Comparison of ENCODE assay signal across 9 cellular contexts in the genomic region with DNA sequence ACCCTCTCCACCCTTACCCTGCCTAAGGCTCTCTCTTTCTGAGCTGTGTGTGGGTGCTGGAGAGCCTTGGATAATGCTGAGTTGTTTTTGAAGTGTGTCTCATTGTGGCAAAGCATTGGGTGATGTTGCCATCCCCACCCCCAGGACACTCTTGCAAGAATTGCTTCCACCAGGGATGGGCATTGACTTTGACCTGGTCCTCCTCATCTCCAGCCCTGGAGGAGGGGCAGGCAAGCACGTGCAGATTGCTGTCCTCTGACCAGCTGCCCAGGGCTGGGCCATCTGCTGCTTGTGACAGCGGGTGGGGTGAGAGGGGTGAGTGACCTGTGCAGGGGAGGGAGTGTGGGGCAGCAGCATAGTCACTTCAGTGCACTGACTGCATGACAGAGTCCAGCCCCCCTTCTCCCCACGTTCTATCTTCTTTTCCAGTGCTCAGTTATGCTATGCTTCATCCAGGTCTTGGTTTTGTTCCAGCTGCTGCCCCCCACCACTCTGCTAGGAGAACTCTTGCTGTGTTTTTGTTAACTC. TPM values are rescaled to one million over a fixed set of nuclear protein-coding genes. Genes with fewer than 3 reads are reported as not detected.
DNase-seq lines count a peak whose midpoint lies in the region; ATAC-seq, FAIRE-seq and TF ChIP-seq lines count a peak whose summit lies in the region.
"Had no signal": no experiment of that assay in that cellular context is flagged by ENCODE, and none has a peak within 500 bp of the region (broad histone marks: within the 10 kb centered on the region; RNA-seq: fewer than 3 reads in every experiment).

No MANE protein-coding gene starts in this region.

- CTCF ChIA-PET in activated CD4-positive, alpha-beta T cell treated with anti-CD3 and anti-CD28 coated beads, Interleukin-2, amount 10 ng/mL, durations not matched to agents 7 days and 5 days (lab: Charles Lee): interaction anchor here (1.0 to 2.6 kb wide), 5 partner anchors 9 to 35 kb away, joined by 3 to 6 read pairs (median 4); no protein-coding TSS in a partner anchor
- CTCF ChIA-PET in HepG2 (lab: Yijun Ruan, JAX; ENCODE audit: low intra/inter-chr PET ratio, low total read pairs): no interaction called here

- POLR2A ChIA-PET in activated CD4-positive, alpha-beta T cell treated with anti-CD3 and anti-CD28 coated beads, Interleukin-2, amount 10 ng/mL, durations not matched to agents 7 days and 5 days (lab: Charles Lee): no interaction called here
- POLR2A ChIA-PET in HepG2 (lab: Yijun Ruan, JAX): interaction anchor here (0.8 to 3.4 kb wide), 5 partner anchors 11 to 76 kb away, joined by 3 to 19 read pairs (median 4); no protein-coding TSS in a partner anchor

- peaks cover 16% of the 10 kb centered on the region for H3K9me3 Mint-ChIP-seq in activated CD4-positive, alpha-beta T cell treated with anti-CD3 and anti-CD28 coated beads, Interleukin-2, amount 10 ng/mL, durations not matched to agents 7 days and 5 days
- peaks cover 0 to 20% of the 10 kb centered on the region in 2 donors for H3K9me3 Mint-ChIP-seq in activated naive CD4-positive, alpha-beta T cell treated with anti-CD3 and anti-CD28 coated beads, Interleukin-2, amount 50 U/mL, for 72 hours

- in situ Hi-C loops in HepG2 (cut with HindIII; ENCODE audit: extremely low pct_ligation_motif_present, low pct_unique_long_range_greater_than_20kb): no loop called here
- in situ Hi-C loops in transverse colon (cut with MboI; ENCODE audit: low pct_ligation_motif_present in 1 of 4, low pct_unique_long_range_greater_than_20kb in 1 of 4, low sequenced_read_pairs in 3 of 4): no loop called here
- in situ Hi-C loops in KBM-7 (cut with MboI; ENCODE audit: low pct_unique_long_range_greater_than_20kb, low sequenced_read_pairs): no loop called here

- peaks cover 79% of the 10 kb centered on the region for H3K4me1 Mint-ChIP-seq in activated CD4-positive, alpha-beta T cell treated with anti-CD3 and anti-CD28 coated beads, Interleukin-2, amount 10 ng/mL, durations not matched to agents 7 days and 5 days

- no peak for TF ChIP-seq RAD21 in HepG2 (CRISPR knock-in tag; IDR thresholded peaks at IDR 0.05)

- H3K27me3 ChIP-seq in HepG2 (ENCODE audit: control insufficient read depth in 1 of 2, insufficient read depth in 2 of 2, low read length in 2 of 2): no peaks in the 10 kb centered on the region
- no peaks in the 10 kb centered on the region for H3K27me3 ChIP-seq in transverse colon

- TF ChIP-seq CTCF in HepG2 (CRISPR knock-in tag; IDR thresholded peaks at IDR 0.05): no peak
- no peak for TF ChIP-seq CTCF in transverse colon (IDR thresholded peaks at IDR 0.05)

- TF ChIP-seq POLR2A in HepG2 (IDR thresholded peaks at IDR 0.05; ENCODE audit: insufficient read depth in 1 of 2, low read depth in 2 of 2, low read length in 2 of 2): no peak
- no peak for TF ChIP-seq POLR2A in transverse colon (IDR thresholded peaks at IDR 0.05)

- H3K27ac ChIP-seq in HepG2 (ENCODE audit: extremely low read length, insufficient read depth, low read length) (peak overlapping the region; percentile 23), transverse colon (peak overlapping the region; percentile 49 to 70 (median 68))

- H3K4me1 ChIP-seq in HepG2 (ENCODE audit: insufficient read depth, low read length): peaks cover 72% of the 10 kb centered on the region
- H3K4me1 ChIP-seq in transverse colon: peaks cover 58 to 78% (median 63%) of the 10 kb centered on the region in 4 donors

- no peak overlapping the region for H2AFZ ChIP-seq in HepG2 (ENCODE audit: low read length)

- peak overlapping the region; percentile 29 for H3K4me3 Mint-ChIP-seq in activated CD4-positive, alpha-beta T cell treated with anti-CD3 and anti-CD28 coated beads, Interleukin-2, amount 10 ng/mL, durations not matched to agents 7 days and 5 days

- intact Hi-C loops in HepG2 (cut with micrococcal nuclease; ENCODE audit: unreplicated experiment): loop anchor here (1.0 kb wide), 1 partner anchor 25 kb away; no protein-coding TSS in a partner anchor
- intact Hi-C loops in transverse colon (cut with DNase I; ENCODE audit: low total_unique reads): no loop called here

- no peak overlapping the region for H3K9ac ChIP-seq in HepG2 (ENCODE audit: insufficient read depth, low read depth, low read length)

- no peaks in the 10 kb centered on the region for H3K27me3 Mint-ChIP-seq in activated CD4-positive, alpha-beta T cell treated with anti-CD3 and anti-CD28 coated beads, Interleukin-2, amount 10 ng/mL, durations not matched to agents 7 days and 5 days

- TF ChIP-seq EP300 in HepG2 (IDR thresholded peaks at IDR 0.05; ENCODE audit: low read depth in 2 of 2, low read length in 2 of 2) (peak in 1 of 2 experiments; percentile 21; a peak in 1 of 4 replicates), HepG2 (CRISPR knock-in tag; IDR thresholded peaks at IDR 0.05; ENCODE audit: borderline replicate concordance) (no peak), transverse colon (IDR thresholded peaks at IDR 0.05; ENCODE audit: low read depth) (no peak)

- peak; percentile 81 for FAIRE-seq in HepG2 (lab: Jason Lieb, UNC)

- ATAC-seq in activated naive CD4-positive, alpha-beta T cell treated with anti-CD3 and anti-CD28 coated beads, Interleukin-2, amount 50 U/mL, for 72 hours: peak; percentile 18 to 35
- ATAC-seq in HepG2: peak; percentile 90
- ATAC-seq in GM19455 (IDR thresholded peaks at IDR 0.05; ENCODE audit: unreplicated experiment): no peak

- no peaks in the 10 kb centered on the region for H4K20me1 ChIP-seq in HepG2 (ENCODE audit: insufficient read depth, low read length)

- WGBS in HepG2 (ENCODE audit: low lambda C conversion rate): 0% methylated on average over 1 of the region's 3 CpGs
- WGBS in transverse colon (ENCODE audit: low coverage in 1 of 2), 2 donors: 31% methylated on average over 2 of the region's 3 CpGs; no CpG with 5 or more reads in 1 of the 2 donors

- no peaks in the 10 kb centered on the region for H3K36me3 ChIP-seq in HepG2 (replicated peaks in 1 of 2; ENCODE audit: control insufficient read depth in 1 of 2, insufficient read depth in 2 of 2, low read length in 2 of 2)
- no peaks in the 10 kb centered on the region for H3K36me3 ChIP-seq in transverse colon

- H3K4me3 ChIP-seq in HepG2 (replicated peaks in 1 of 3; ENCODE audit: insufficient read depth in 1 of 3, low read depth in 2 of 3, low read length in 3 of 3) (peak overlapping the region in 2 of 3 experiments; percentile 8 to 38; a peak in 2 of 6 replicates), transverse colon (no peak overlapping the region)

- BruUV-seq in HepG2 (replicated peaks; lab: Mats Ljungman, UMichigan): no TSS peak

- peak overlapping the region; percentile 92 for H3K27ac Mint-ChIP-seq in activated CD4-positive, alpha-beta T cell treated with anti-CD3 and anti-CD28 coated beads, Interleukin-2, amount 10 ng/mL, durations not matched to agents 7 days and 5 days
- peak overlapping the region; percentile 88 to 98 for H3K27ac Mint-ChIP-seq in activated naive CD4-positive, alpha-beta T cell treated with anti-CD3 and anti-CD28 coated beads, Interleukin-2, amount 50 U/mL, for 72 hours

- H3K4me2 ChIP-seq in HepG2 (ENCODE audit: low read depth, low read length): peak overlapping the region; percentile 61

- H3K79me2 ChIP-seq in HepG2 (ENCODE audit: insufficient read depth, low read length): peaks cover 16% of the 10 kb centered on the region

- DNase-seq in activated CD4-positive, alpha-beta T cell treated with anti-CD3 and anti-CD28 coated beads, Interleukin-2, amount 10 ng/mL, durations not matched to agents 7 days and 5 days: no peak
- no peak for DNase-seq in activated CD4-positive, alpha-beta T cell treated with anti-CD3 and anti-CD28 coated beads, Interleukin-2, amount 50 U/mL, for 4 hours
- no peak for DNase-seq in activated naive CD4-positive, alpha-beta T cell treated with anti-CD3 and anti-CD28 coated beads, Interleukin-2, amount 50 U/mL, for 72 hours (ENCODE audit: low spot score in 2 of 2)
- DNase-seq in HepG2 (ENCODE audit: low spot score) (peak; percentile 60), transverse colon (peak; percentile 82), GOT3 (lab: John Stamatoyannopoulos, UW) (no peak), KBM-7 (no peak)
- DNase-seq: activated CD4-positive, alpha-beta T cell treated with anti-CD3 and anti-CD28 coated beads, Interleukin-2, amount 50 U/mL, for 1 hour had no signal

- peaks cover 45% of the 10 kb centered on the region for H3K36me3 Mint-ChIP-seq in activated CD4-positive, alpha-beta T cell treated with anti-CD3 and anti-CD28 coated beads, Interleukin-2, amount 10 ng/mL, durations not matched to agents 7 days and 5 days (ENCODE audit: low read depth)
- H3K36me3 Mint-ChIP-seq in activated naive CD4-positive, alpha-beta T cell treated with anti-CD3 and anti-CD28 coated beads, Interleukin-2, amount 50 U/mL, for 72 hours: peaks cover 13 to 54% of the 10 kb centered on the region in 2 donors

- H3K9me3 ChIP-seq in HepG2 (ENCODE audit: low read length) (peaks cover 8% of the 10 kb centered on the region), transverse colon (peaks cover 0 to 5% of the 10 kb centered on the region in 2 donors)

RNA-seq across cellular contexts. Expression of gene SUSD6, which starts 26.2 kb away (rescaled TPM):
- total RNA-seq in activated CD4-positive, alpha-beta T cell treated with anti-CD3 and anti-CD28 coated beads, Interleukin-2, amount 10 ng/mL, durations not matched to agents 7 days and 5 days: 10 to 100 TPM; 42.6 to 45.0 TPM
- 10 to 100 TPM; 54.1 to 98.6 TPM for total RNA-seq in activated naive CD4-positive, alpha-beta T cell treated with anti-CD3 and anti-CD28 coated beads, Interleukin-2, amount 50 U/mL, for 72 hours
- total RNA-seq in HepG2 (2016; rRNA removed; fragmentation: Illumina TruSeq; extraction: Trizol) (4.8 and 7.2 TPM in 2 replicates), transverse colon (100 to 1,000 TPM in 2 of 4 donors, 10 to 100 TPM in 2; 29.1 to 159 (median 95.0) TPM)
- total RNA-seq in HepG2 (2016; cell fraction: cytosol; rRNA removed; fragmentation: Illumina TruSeq; extraction: Trizol; ENCODE audit: low read depth): 0.53 and 0.71 TPM in 2 replicates
- total RNA-seq in HepG2 (2016; cell fraction: insoluble cytoplasmic fraction; rRNA removed; fragmentation: Illumina TruSeq; extraction: Trizol): 3.7 and 7.0 TPM in 2 replicates
- 2.4 and 2.6 TPM in 2 replicates for total RNA-seq in HepG2 (2016; cell fraction: membrane; rRNA removed; fragmentation: Illumina TruSeq; extraction: Trizol)
- total RNA-seq in HepG2 (2016; cell fraction: nucleus; rRNA removed; fragmentation: Illumina TruSeq; extraction: Trizol): 11.6 and 12.8 TPM in 2 replicates
- polyA plus RNA-seq in HepG2 (2011; rRNA removed): 7.4 and 9.4 TPM in 2 replicates
- polyA plus RNA-seq in HepG2 (2011; cell fraction: cytosol; rRNA removed): 3.9 and 4.6 TPM in 2 replicates
- polyA plus RNA-seq in HepG2 (2011; cell fraction: nucleus; rRNA removed): 17.5 and 19.4 TPM in 2 replicates
- polyA plus RNA-seq in HepG2 (2012): 5.8 and 6.9 TPM in 2 replicates
- 0.43 and 0.46 TPM in 2 replicates for polyA plus RNA-seq in HepG2 (2016; cell fraction: cytosol; fragmentation: Illumina TruSeq; extraction: Trizol; ENCODE audit: low read depth)
- 3.1 and 3.3 TPM in 2 replicates for polyA plus RNA-seq in HepG2 (2016; cell fraction: insoluble cytoplasmic fraction; fragmentation: Illumina TruSeq; extraction: Trizol; ENCODE audit: low read depth)
- 0.96 and 1.2 TPM in 2 replicates for polyA plus RNA-seq in HepG2 (2016; cell fraction: membrane; fragmentation: Illumina TruSeq; extraction: Trizol; ENCODE audit: low read depth)
- 14.7 and 15.5 TPM in 2 replicates for polyA plus RNA-seq in HepG2 (2016; cell fraction: nucleus; fragmentation: Illumina TruSeq; extraction: Trizol; ENCODE audit: insufficient read depth, low read depth)
- polyA minus RNA-seq in HepG2 (2011; rRNA and poly(A)+ RNA removed; ENCODE audit: low replicate concordance): 7.6 and 16.1 TPM in 2 replicates
- 5.3 and 6.9 TPM in 2 replicates for polyA minus RNA-seq in HepG2 (2011; cell fraction: cytosol; rRNA and poly(A)+ RNA removed)
- polyA minus RNA-seq in HepG2 (2011; cell fraction: nucleus; rRNA and poly(A)+ RNA removed): 12.5 and 13.1 TPM in 2 replicates

Comparison
In these comparisons a context has a peak if more than half of its experiments do, and no peak if none do; other contexts are left out.
1. DNase-seq: peak in HepG2 (single experiment) and transverse colon (single experiment); none in activated CD4-positive, alpha-beta T cell treated with anti-CD3 and anti-CD28 coated beads, Interleukin-2, amount 10 ng/mL, durations not matched to agents 7 days and 5 days (single experiment), activated CD4-positive, alpha-beta T cell treated with anti-CD3 and anti-CD28 coated beads, Interleukin-2, amount 50 U/mL, for 4 hours (0 of 2), activated naive CD4-positive, alpha-beta T cell treated with anti-CD3 and anti-CD28 coated beads, Interleukin-2, amount 50 U/mL, for 72 hours (0 of 2), GOT3 (single experiment) and KBM-7 (single experiment).
2. H3K4me3 ChIP-seq: peak in HepG2 (2 of 3); none in transverse colon (0 of 4).